Comparison of ENCODE assay signal across 13 cellular contexts in the genomic region with DNA sequence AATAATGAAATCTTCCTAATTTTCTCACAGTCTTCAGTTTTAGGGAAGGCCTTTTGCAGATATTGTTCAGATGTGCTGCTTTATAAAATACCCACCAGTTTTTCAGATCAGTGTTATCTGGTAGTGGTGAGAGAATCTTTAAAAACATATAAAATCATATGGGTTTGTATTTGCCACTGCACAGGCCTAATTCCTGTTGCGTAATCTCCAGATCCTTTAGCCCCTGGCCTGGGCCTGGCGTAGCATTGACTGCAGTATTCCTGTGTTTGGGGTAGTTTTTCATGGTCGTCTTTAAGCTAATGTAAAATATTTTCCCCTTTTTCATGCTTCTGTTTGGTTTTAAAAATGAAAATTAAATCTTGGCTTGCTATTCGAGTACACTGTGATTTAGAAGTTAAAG. TPM values are rescaled to one million over a fixed set of nuclear protein-coding genes. Genes with fewer than 3 reads are reported as not detected.
DNase-seq lines count a peak whose midpoint lies in the region; ATAC-seq and TF ChIP-seq lines count a peak whose summit lies in the region.
"Had no signal": no experiment of that assay in that cellular context is flagged by ENCODE, and none has a peak within 500 bp of the region (broad histone marks: within the 10 kb centered on the region; RNA-seq: fewer than 3 reads in every experiment).

No MANE protein-coding gene starts in this region.

- H3K27ac Mint-ChIP-seq in stimulated activated memory B cell treated with anti-CD40 and anti-IgM and Interleukin-4, amounts not matched to agents 10 μg/mL and 1 μg/mL and 100 μg/mL, for 72 hours = no peak overlapping the region
- H3K27ac Mint-ChIP-seq: activated CD4-positive, alpha-beta memory T cell treated with anti-CD3 and anti-CD28 coated beads, Interleukin-2, amount 10 ng/mL, durations not matched to agents 7 days and 5 days; CD8-positive, alpha-beta T cell; stimulated activated naive CD8-positive, alpha-beta T cell treated with anti-CD3 and anti-CD28 coated beads, Interleukin-15, Interleukin-2, amounts not matched to agents 100 ng/mL and 50 ng/mL, for 24 hours had no signal

- H3K9me3 Mint-ChIP-seq in stimulated activated memory B cell treated with anti-CD40 and anti-IgM and Interleukin-4, amounts not matched to agents 10 μg/mL and 1 μg/mL and 100 μg/mL, for 72 hours = peaks cover 8% of the 10 kb centered on the region
- H3K9me3 Mint-ChIP-seq: activated CD4-positive, alpha-beta memory T cell treated with anti-CD3 and anti-CD28 coated beads, Interleukin-2, amount 10 ng/mL, durations not matched to agents 7 days and 5 days; CD8-positive, alpha-beta T cell; stimulated activated naive CD8-positive, alpha-beta T cell treated with anti-CD3 and anti-CD28 coated beads, Interleukin-15, Interleukin-2, amounts not matched to agents 100 ng/mL and 50 ng/mL, for 24 hours had no signal

- no peaks in the 10 kb centered on the region for H3K9me3 ChIP-seq in right cardiac atrium (ENCODE audit: control insufficient read depth, low read length)

- H3K4me1 Mint-ChIP-seq in stimulated activated memory B cell treated with anti-CD40 and anti-IgM and Interleukin-4, amounts not matched to agents 10 μg/mL and 1 μg/mL and 100 μg/mL, for 72 hours = peaks cover 24% of the 10 kb centered on the region

- H3K27me3 ChIP-seq in right cardiac atrium (ENCODE audit: control insufficient read depth, insufficient read depth) = no peaks in the 10 kb centered on the region
- H3K27me3 ChIP-seq: cardiac muscle cell had no signal

- no peak overlapping the region for H3K27ac ChIP-seq in right cardiac atrium (ENCODE audit: low read length)
- H3K27ac ChIP-seq: cardiac muscle cell had no signal

- WGBS in right cardiac atrium = 68% methylated on average over 4 of the region's 4 CpGs

- H3K36me3 Mint-ChIP-seq in stimulated activated memory B cell treated with anti-CD40 and anti-IgM and Interleukin-4, amounts not matched to agents 10 μg/mL and 1 μg/mL and 100 μg/mL, for 72 hours = no peaks in the 10 kb centered on the region
- H3K36me3 Mint-ChIP-seq: CD8-positive, alpha-beta T cell had no signal

- peak overlapping the region in 1 of 2 donors; percentile 12 for H3K4me3 ChIP-seq in cardiac fibroblast (replicated peaks in 1 of 2; ENCODE audit: low read depth in 2 of 2, low read length in 2 of 2)
- H3K4me3 ChIP-seq in right cardiac atrium (ENCODE audit: low read length) = no peak overlapping the region
- H3K4me3 ChIP-seq: cardiac muscle cell had no signal

- no peak overlapping the region for H3K4me3 Mint-ChIP-seq in stimulated activated memory B cell treated with anti-CD40 and anti-IgM and Interleukin-4, amounts not matched to agents 10 μg/mL and 1 μg/mL and 100 μg/mL, for 72 hours
- H3K4me3 Mint-ChIP-seq: activated CD4-positive, alpha-beta memory T cell treated with anti-CD3 and anti-CD28 coated beads, Interleukin-2, amount 10 ng/mL, durations not matched to agents 7 days and 5 days; CD8-positive, alpha-beta T cell; stimulated activated naive CD8-positive, alpha-beta T cell treated with anti-CD3 and anti-CD28 coated beads, Interleukin-15, Interleukin-2, amounts not matched to agents 100 ng/mL and 50 ng/mL, for 24 hours had no signal

- intact Hi-C loops in right cardiac atrium (cut with DNase I) = no loop called here

- H3K4me1 ChIP-seq in right cardiac atrium (ENCODE audit: control insufficient read depth, insufficient read depth, low read length) = no peaks in the 10 kb centered on the region

- TF ChIP-seq CTCF in cardiac fibroblast (IDR thresholded peaks at IDR 0.05; ENCODE audit: low read depth, low read length) = no peak

- ATAC-seq in right cardiac atrium (peak; percentile 53 to 63), GM21360 (IDR thresholded peaks at IDR 0.05; ENCODE audit: unreplicated experiment) (no peak)
- no peak for ATAC-seq in stimulated activated memory B cell treated with anti-CD40 and anti-IgM and Interleukin-4, amounts not matched to agents 10 μg/mL and 1 μg/mL and 100 μg/mL, for 72 hours
- ATAC-seq: CD8-positive, alpha-beta T cell had no signal

- DNase-seq in HuH-7 (ENCODE audit: low spot score) = peak; percentile 44
- DNase-seq in cardiac fibroblast (ENCODE audit: low read depth in 2 of 2) = peak; percentile 50 to 66
- no peak for DNase-seq in right cardiac atrium
- peak; percentile 27 for DNase-seq in stromal cell of bone marrow (ENCODE audit: low read depth)
- no peak for DNase-seq in NCI-H1105 (lab: John Stamatoyannopoulos, UW)
- DNase-seq: activated CD4-positive, alpha-beta memory T cell treated with anti-CD3 and anti-CD28 coated beads, Interleukin-2, amount 10 ng/mL, durations not matched to agents 7 days and 5 days; activated effector memory CD4-positive, alpha-beta T cell treated with anti-CD3 and anti-CD28 coated beads, Interleukin-2, amount 50 U/mL, for 16 hours; CD8-positive, alpha-beta T cell; NCI-H1436 treated with DMSO at 0.1 percent for 48 hours had no signal

- H3K27me3 Mint-ChIP-seq in stimulated activated memory B cell treated with anti-CD40 and anti-IgM and Interleukin-4, amounts not matched to agents 10 μg/mL and 1 μg/mL and 100 μg/mL, for 72 hours = no peaks in the 10 kb centered on the region
- H3K27me3 Mint-ChIP-seq: activated CD4-positive, alpha-beta memory T cell treated with anti-CD3 and anti-CD28 coated beads, Interleukin-2, amount 10 ng/mL, durations not matched to agents 7 days and 5 days; stimulated activated naive CD8-positive, alpha-beta T cell treated with anti-CD3 and anti-CD28 coated beads, Interleukin-15, Interleukin-2, amounts not matched to agents 100 ng/mL and 50 ng/mL, for 24 hours had no signal

RNA-seq across cellular contexts. Expression of a gene that starts 43.2 kb away (rescaled TPM):
- total RNA-seq in right cardiac atrium = 10 to 100 TPM; 13.3 to 24.7 (median 20.4) TPM
- polyA plus RNA-seq in right cardiac atrium = 12.7 TPM

RNA-seq across cellular contexts. Expression of a gene that starts 44.8 kb away (rescaled TPM):
- 10 to 100 TPM; 27.1 to 42.9 (median 33.8) TPM for total RNA-seq in right cardiac atrium
- 23.4 TPM for polyA plus RNA-seq in right cardiac atrium

Comparison
In these comparisons a context has a peak if more than half of its experiments do, and no peak if none do; other contexts are left out.
1. DNase-seq: peak in HuH-7 (single experiment), cardiac fibroblast (2 of 2) and stromal cell of bone marrow (single experiment); none in right cardiac atrium (0 of 3) and NCI-H1105 (single experiment).
2. ATAC-seq: peak in right cardiac atrium (2 of 2); none in GM21360 (single experiment) and stimulated activated memory B cell treated with anti-CD40 and anti-IgM and Interleukin-4, amounts not matched to agents 10 μg/mL and 1 μg/mL and 100 μg/mL, for 72 hours (single experiment).